13 cellular contexts compared by ENCODE assay signal in genomic region chr1:212402876-212403275, GRCh38.
"Had no signal": no experiment of that assay in that cellular context is flagged by ENCODE, and none has a peak within 500 bp of the region (broad histone marks: within the 10 kb centered on the region; RNA-seq: fewer than 3 reads in every experiment).

No MANE protein-coding gene starts in this region.

- DNase-seq: activated gamma-delta T cell; activated T-cell treated with anti-CD3 and anti-CD28 coated beads, Interleukin-2, amount 50 U/mL, for 1 hour; left cardiac atrium; naive thymus-derived CD8-positive, alpha-beta T cell; nucleus accumbens; right cardiac atrium; small intestine; T-helper 2 cell; tibial artery had no signal

- H3K27me3 ChIP-seq: tibial artery, vagina had no signal

- H3K27ac ChIP-seq: tibial artery, vagina had no signal

- FAIRE-seq: small intestine had no signal

- H3K4me1 ChIP-seq: tibial artery, vagina had no signal

- H3K4me3 Mint-ChIP-seq: activated naive CD8-positive, alpha-beta T cell; naive thymus-derived CD8-positive, alpha-beta T cell had no signal

- H3K27ac Mint-ChIP-seq: activated naive CD8-positive, alpha-beta T cell; progenitor cell of endocrine pancreas had no signal

- H3K4me3 ChIP-seq: lung, tibial artery, vagina had no signal

- H3K9me3 ChIP-seq: tibial artery, vagina had no signal

- ATAC-seq: left cardiac atrium; naive thymus-derived CD8-positive, alpha-beta T cell; right cardiac atrium had no signal

- H3K27me3 Mint-ChIP-seq: activated naive CD8-positive, alpha-beta T cell; naive thymus-derived CD8-positive, alpha-beta T cell; progenitor cell of endocrine pancreas had no signal
